ENCODE assay signal across 1 cellular context in the genomic region with DNA sequence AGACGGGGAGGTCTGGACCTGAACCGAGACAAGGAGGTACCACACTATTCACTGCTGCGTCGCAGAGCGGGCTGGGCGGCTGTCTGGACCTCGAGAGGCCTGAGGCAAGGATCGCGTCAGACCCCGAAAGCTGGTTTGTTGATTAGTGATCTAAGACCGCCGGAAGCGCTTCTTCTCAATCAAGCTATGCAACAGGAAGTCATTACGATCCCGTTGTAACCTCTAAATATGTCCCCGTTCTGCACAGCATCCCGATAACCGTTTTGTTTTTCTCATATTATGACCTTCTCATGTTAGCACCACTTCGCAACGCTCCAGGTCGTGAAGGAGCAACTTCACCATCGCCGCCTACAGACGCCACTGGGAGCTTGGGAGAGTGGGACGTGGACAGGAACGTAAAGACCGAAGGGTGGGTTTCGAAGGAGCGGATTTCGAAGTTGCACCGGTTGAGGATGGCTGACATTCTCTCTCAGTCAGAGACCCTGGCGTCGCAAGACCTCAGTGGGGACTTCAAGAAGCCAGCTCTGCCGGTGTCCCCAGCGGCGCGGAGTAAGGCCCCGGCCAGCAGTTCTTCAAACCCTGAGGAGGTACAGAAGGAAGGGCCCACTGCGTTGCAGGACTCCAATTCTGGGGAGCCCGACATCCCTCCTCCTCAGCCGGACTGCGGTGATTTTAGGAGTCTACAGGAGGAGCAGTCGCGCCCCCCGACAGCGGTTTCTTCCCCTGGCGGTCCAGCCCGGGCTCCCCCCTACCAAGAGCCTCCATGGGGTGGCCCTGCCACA.
TF ChIP-seq lines count a peak whose summit lies in the region.

A gene with protein sequence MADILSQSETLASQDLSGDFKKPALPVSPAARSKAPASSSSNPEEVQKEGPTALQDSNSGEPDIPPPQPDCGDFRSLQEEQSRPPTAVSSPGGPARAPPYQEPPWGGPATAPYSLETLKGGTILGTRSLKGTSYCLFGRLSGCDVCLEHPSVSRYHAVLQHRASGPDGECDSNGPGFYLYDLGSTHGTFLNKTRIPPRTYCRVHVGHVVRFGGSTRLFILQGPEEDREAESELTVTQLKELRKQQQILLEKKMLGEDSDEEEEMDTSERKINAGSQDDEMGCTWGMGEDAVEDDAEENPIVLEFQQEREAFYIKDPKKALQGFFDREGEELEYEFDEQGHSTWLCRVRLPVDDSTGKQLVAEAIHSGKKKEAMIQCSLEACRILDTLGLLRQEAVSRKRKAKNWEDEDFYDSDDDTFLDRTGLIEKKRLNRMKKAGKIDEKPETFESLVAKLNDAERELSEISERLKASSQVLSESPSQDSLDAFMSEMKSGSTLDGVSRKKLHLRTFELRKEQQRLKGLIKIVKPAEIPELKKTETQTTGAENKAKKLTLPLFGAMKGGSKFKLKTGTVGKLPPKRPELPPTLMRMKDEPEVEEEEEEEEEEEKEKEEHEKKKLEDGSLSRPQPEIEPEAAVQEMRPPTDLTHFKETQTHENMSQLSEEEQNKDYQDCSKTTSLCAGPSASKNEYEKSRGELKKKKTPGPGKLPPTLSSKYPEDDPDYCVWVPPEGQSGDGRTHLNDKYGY (plus strand): TSS at position 427 of the 782 bp plus-strand sequence. CDS start 26 bp downstream, at position 453.
A gene with protein sequence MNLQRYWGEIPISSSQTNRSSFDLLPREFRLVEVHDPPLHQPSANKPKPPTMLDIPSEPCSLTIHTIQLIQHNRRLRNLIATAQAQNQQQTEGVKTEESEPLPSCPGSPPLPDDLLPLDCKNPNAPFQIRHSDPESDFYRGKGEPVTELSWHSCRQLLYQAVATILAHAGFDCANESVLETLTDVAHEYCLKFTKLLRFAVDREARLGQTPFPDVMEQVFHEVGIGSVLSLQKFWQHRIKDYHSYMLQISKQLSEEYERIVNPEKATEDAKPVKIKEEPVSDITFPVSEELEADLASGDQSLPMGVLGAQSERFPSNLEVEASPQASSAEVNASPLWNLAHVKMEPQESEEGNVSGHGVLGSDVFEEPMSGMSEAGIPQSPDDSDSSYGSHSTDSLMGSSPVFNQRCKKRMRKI (minus strand): TSS at position 152 of the 782 bp plus-strand sequence. CDS start 1,422 bp downstream, outside the sequence.

TF ChIP-seq in HEK293, 187 proteins besides CTCF, POLR2A, EP300 and RAD21 (continued from another document):
- TF ChIP-seq, protein P1, sequence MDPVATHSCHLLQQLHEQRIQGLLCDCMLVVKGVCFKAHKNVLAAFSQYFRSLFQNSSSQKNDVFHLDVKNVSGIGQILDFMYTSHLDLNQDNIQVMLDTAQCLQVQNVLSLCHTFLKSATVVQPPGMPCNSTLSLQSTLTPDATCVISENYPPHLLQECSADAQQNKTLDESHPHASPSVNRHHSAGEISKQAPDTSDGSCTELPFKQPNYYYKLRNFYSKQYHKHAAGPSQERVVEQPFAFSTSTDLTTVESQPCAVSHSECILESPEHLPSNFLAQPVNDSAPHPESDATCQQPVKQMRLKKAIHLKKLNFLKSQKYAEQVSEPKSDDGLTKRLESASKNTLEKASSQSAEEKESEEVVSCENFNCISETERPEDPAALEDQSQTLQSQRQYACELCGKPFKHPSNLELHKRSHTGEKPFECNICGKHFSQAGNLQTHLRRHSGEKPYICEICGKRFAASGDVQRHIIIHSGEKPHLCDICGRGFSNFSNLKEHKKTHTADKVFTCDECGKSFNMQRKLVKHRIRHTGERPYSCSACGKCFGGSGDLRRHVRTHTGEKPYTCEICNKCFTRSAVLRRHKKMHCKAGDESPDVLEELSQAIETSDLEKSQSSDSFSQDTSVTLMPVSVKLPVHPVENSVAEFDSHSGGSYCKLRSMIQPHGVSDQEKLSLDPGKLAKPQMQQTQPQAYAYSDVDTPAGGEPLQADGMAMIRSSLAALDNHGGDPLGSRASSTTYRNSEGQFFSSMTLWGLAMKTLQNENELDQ (tag by site-specific recombination; IDR thresholded peaks at IDR 0.05; ENCODE audit: low read depth), result no peak
- TF ChIP-seq ZNF404 (tag by site-specific recombination; IDR thresholded peaks at IDR 0.05) (no peak), OSR2 (tag by site-specific recombination; IDR thresholded peaks at IDR 0.05) (no peak), ZSCAN30 (tag by site-specific recombination; IDR thresholded peaks at IDR 0.05) (peak; percentile 87; the same call in 1 of the 2 replicates), TRIM28 (IDR thresholded peaks at IDR 0.05; ENCODE audit: borderline replicate concordance, low read length) (peak; percentile 88), ZBTB20 (tag by site-specific recombination; IDR thresholded peaks at IDR 0.05) (peak; percentile 82), ZNF501 (tag by site-specific recombination; IDR thresholded peaks at IDR 0.05) (peak; percentile 99; the same call in 1 of the 2 replicates), ZFHX2 (tag by site-specific recombination; conservative IDR thresholded peaks at IDR 0.05) (peak; percentile 26; the same call in 1 of the 2 replicates), ZNF433 (tag by site-specific recombination; IDR thresholded peaks at IDR 0.05; ENCODE audit: low read depth) (no peak), ZNF24 (tag by site-specific recombination; IDR thresholded peaks at IDR 0.05) (peak; percentile 96), KLF10 (tag by site-specific recombination; IDR thresholded peaks at IDR 0.05) (peak; percentile 70), ZFP37 (tag by site-specific recombination; IDR thresholded peaks at IDR 0.05) (peak; percentile 98), SCRT1 (tag by site-specific recombination; IDR thresholded peaks at IDR 0.05; ENCODE audit: borderline replicate concordance) (peak; percentile 91), ZBTB8A (tag by site-specific recombination; IDR thresholded peaks at IDR 0.05) (0 out of 2 replicates have a peak, but pooled peaks have one; percentile 27), YY1 (tag by site-specific recombination; IDR thresholded peaks at IDR 0.05) (peak; percentile 98), ZNF132 (tag by site-specific recombination; IDR thresholded peaks at IDR 0.05; ENCODE audit: borderline replicate concordance) (no peak), ZBTB7A (tag by site-specific recombination; IDR thresholded peaks at IDR 0.05; ENCODE audit: low read depth) (peak; percentile 80; the same call in 1 of the 2 replicates), ZNF354C (tag by site-specific recombination; IDR thresholded peaks at IDR 0.05; ENCODE audit: borderline replicate concordance, low read depth) (no peak)
- TF ChIP-seq, protein P2, sequence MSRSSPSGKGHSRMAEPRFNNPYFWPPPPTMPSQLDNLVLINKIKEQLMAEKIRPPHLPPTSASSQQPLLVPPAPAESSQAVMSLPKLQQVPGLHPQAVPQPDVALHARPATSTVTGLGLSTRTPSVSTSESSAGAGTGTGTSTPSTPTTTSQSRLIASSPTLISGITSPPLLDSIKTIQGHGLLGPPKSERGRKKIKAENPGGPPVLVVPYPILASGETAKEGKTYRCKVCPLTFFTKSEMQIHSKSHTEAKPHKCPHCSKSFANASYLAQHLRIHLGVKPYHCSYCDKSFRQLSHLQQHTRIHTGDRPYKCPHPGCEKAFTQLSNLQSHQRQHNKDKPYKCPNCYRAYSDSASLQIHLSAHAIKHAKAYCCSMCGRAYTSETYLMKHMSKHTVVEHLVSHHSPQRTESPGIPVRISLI (tag by site-specific recombination; IDR thresholded peaks at IDR 0.05), result no peak; the same call in 1 of the 2 replicates
- TF ChIP-seq, protein P3, sequence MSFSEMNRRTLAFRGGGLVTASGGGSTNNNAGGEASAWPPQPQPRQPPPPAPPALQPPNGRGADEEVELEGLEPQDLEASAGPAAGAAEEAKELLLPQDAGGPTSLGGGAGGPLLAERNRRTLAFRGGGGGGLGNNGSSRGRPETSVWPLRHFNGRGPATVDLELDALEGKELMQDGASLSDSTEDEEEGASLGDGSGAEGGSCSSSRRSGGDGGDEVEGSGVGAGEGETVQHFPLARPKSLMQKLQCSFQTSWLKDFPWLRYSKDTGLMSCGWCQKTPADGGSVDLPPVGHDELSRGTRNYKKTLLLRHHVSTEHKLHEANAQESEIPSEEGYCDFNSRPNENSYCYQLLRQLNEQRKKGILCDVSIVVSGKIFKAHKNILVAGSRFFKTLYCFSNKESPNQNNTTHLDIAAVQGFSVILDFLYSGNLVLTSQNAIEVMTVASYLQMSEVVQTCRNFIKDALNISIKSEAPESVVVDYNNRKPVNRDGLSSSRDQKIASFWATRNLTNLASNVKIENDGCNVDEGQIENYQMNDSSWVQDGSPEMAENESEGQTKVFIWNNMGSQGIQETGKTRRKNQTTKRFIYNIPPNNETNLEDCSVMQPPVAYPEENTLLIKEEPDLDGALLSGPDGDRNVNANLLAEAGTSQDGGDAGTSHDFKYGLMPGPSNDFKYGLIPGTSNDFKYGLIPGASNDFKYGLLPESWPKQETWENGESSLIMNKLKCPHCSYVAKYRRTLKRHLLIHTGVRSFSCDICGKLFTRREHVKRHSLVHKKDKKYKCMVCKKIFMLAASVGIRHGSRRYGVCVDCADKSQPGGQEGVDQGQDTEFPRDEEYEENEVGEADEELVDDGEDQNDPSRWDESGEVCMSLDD (tag by site-specific recombination; IDR thresholded peaks at IDR 0.05), result no peak
- TF ChIP-seq, protein P4, sequence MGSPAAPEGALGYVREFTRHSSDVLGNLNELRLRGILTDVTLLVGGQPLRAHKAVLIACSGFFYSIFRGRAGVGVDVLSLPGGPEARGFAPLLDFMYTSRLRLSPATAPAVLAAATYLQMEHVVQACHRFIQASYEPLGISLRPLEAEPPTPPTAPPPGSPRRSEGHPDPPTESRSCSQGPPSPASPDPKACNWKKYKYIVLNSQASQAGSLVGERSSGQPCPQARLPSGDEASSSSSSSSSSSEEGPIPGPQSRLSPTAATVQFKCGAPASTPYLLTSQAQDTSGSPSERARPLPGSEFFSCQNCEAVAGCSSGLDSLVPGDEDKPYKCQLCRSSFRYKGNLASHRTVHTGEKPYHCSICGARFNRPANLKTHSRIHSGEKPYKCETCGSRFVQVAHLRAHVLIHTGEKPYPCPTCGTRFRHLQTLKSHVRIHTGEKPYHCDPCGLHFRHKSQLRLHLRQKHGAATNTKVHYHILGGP (tag by site-specific recombination; IDR thresholded peaks at IDR 0.05), result no peak
- TF ChIP-seq, protein P5, sequence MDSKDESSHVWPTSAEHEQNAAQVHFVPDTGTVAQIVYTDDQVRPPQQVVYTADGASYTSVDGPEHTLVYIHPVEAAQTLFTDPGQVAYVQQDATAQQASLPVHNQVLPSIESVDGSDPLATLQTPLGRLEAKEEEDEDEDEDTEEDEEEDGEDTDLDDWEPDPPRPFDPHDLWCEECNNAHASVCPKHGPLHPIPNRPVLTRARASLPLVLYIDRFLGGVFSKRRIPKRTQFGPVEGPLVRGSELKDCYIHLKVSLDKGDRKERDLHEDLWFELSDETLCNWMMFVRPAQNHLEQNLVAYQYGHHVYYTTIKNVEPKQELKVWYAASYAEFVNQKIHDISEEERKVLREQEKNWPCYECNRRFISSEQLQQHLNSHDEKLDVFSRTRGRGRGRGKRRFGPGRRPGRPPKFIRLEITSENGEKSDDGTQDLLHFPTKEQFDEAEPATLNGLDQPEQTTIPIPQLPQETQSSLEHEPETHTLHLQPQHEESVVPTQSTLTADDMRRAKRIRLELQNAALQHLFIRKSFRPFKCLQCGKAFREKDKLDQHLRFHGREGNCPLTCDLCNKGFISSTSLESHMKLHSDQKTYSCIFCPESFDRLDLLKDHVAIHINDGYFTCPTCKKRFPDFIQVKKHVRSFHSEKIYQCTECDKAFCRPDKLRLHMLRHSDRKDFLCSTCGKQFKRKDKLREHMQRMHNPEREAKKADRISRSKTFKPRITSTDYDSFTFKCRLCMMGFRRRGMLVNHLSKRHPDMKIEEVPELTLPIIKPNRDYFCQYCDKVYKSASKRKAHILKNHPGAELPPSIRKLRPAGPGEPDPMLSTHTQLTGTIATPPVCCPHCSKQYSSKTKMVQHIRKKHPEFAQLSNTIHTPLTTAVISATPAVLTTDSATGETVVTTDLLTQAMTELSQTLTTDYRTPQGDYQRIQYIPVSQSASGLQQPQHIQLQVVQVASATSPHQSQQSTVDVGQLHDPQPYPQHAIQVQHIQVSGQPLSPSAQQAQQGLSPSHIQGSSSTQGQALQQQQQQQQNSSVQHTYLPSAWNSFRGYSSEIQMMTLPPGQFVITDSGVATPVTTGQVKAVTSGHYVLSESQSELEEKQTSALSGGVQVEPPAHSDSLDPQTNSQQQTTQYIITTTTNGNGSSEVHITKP (tag by site-specific recombination; IDR thresholded peaks at IDR 0.05), result no peak; the same call in none of the 2 replicates
